In the genomic region with DNA sequence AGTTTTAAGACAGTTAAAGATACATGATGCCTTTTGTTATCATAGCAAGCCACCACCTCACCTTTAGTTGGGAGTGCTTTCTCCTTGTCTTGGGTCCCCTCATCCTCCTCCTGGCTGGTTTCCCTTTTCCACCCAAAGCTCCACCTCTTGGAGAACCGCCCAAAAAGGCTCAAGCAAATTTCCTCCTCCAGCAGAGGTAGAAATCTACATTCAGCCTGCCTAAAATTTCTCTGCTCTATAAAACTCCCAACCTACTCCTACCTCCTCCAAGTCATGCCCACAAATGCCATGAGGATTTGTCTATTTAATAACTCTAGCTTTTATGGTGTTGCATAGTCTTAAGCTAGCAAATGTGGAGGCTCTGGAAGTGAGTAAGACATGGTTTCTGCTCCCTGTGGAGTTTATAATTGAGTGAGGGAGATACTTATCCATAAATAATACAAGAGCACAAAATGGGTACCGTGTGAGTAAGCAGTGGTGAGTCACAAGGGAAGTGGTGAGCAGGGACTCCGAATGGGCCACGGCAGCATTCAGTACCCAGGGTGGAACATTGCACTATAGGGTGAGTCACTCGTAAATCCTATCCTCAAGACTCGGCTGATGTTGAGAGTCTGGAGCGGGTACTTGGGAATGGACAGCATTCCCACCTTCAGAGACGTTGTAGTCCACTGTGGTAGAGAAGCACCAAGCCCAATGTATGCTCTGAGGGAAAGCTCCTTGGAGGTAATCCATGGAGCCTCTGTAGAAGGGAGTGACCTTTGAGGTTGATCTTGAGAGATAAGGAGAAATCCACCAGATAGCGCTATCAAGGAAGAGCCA, we compare ENCODE assay signal across 1 cellular context.
A peak's percentile ranks its signal among the peaks of the same experiment; 100 is the strongest.
TF ChIP-seq lines count a peak whose summit lies in the region.

No MANE protein-coding gene starts in this region.

TF ChIP-seq in K562, 482 proteins besides CTCF, POLR2A, EP300 and RAD21 (continued from another document):
- peak; percentile 55; the same call in 1 of the 2 replicates for TF ChIP-seq JUND (IDR thresholded peaks at IDR 0.05; ENCODE audit: borderline replicate concordance, low read depth, low read length)
- TF ChIP-seq JUND (tag; IDR thresholded peaks at IDR 0.05; ENCODE audit: borderline replicate concordance, low read depth, low read length) = peak; percentile 66; the same call in 2 of the 3 replicates
- TF ChIP-seq ZNF212 (CRISPR knock-in tag; IDR thresholded peaks at IDR 0.05) = no peak
